Comparison of ENCODE assay signal across 1 cellular context in genomic region chr7:117086788-117087187, GRCh38.
TF ChIP-seq lines count a peak whose summit lies in the region.

No MANE protein-coding gene starts in this region.

TF ChIP-seq in K562, 482 proteins besides CTCF, POLR2A, EP300 and RAD21 (continued from another document and continues in another):
- TF ChIP-seq ARHGAP35 (IDR thresholded peaks at IDR 0.05; ENCODE audit: partially characterized antibody) (no peak), PURB (CRISPR knock-in tag; IDR thresholded peaks at IDR 0.05; ENCODE audit: low read depth) (no peak), JUNB (CRISPR knock-in tag; conservative IDR thresholded peaks at IDR 0.05) (no peak), PTTG1 (tag; IDR thresholded peaks at IDR 0.05; ENCODE audit: low read depth) (no peak), ARID1B (IDR thresholded peaks at IDR 0.05) (0 out of 2 replicates have a peak, but pooled peaks have one; percentile 24), RBM22 (IDR thresholded peaks at IDR 0.05; ENCODE audit: low read depth, low read length, poor library complexity, severe bottlenecking) (no peak), POLR3G (IDR thresholded peaks at IDR 0.05; ENCODE audit: extremely low read depth, insufficient read length, insufficient replicate concordance) (no peak), RBBP5 (IDR thresholded peaks at IDR 0.05; ENCODE audit: borderline replicate concordance, insufficient read depth, low read length, poor library complexity, severe bottlenecking) (no peak), KLF1 (tag; IDR thresholded peaks at IDR 0.05) (no peak), YBX1 (IDR thresholded peaks at IDR 0.05) (no peak), ZNF212 (CRISPR knock-in tag; IDR thresholded peaks at IDR 0.05) (no peak), MED1 (CRISPR knock-in tag; IDR thresholded peaks at IDR 0.05; ENCODE audit: borderline replicate concordance) (no peak), CHD4 (IDR thresholded peaks at IDR 0.05; ENCODE audit: insufficient read depth, insufficient replicate concordance, low read depth, low read length, poor library complexity, severe bottlenecking) (no peak), GTF2A2 (tag; IDR thresholded peaks at IDR 0.05) (no peak), SMARCB1 (IDR thresholded peaks at IDR 0.05; ENCODE audit: insufficient read length, low read depth) (peak; percentile 83), ASH1L (IDR thresholded peaks at IDR 0.05; ENCODE audit: borderline replicate concordance, low read depth, partially characterized antibody) (no peak), XRCC4 (IDR thresholded peaks at IDR 0.05; ENCODE audit: extremely low read depth, insufficient read depth, insufficient read length) (no peak), RAD51 (IDR thresholded peaks at IDR 0.05; ENCODE audit: borderline replicate concordance, low read depth) (no peak), MEF2D (tag; conservative IDR thresholded peaks at IDR 0.05; ENCODE audit: low read depth) (no peak), SMAD1 (IDR thresholded peaks at IDR 0.05; ENCODE audit: low read depth, low read length, partially characterized antibody) (no peak), NEUROD1 (IDR thresholded peaks at IDR 0.05; ENCODE audit: borderline replicate concordance, low read depth, low read length, partially characterized antibody) (no peak), ZMIZ1 (IDR thresholded peaks at IDR 0.05; ENCODE audit: low read depth in 2 of 2, low read length in 2 of 2) (no peak), TEAD1 (CRISPR knock-in tag; IDR thresholded peaks at IDR 0.05) (no peak), ZNF583 (CRISPR knock-in tag; IDR thresholded peaks at IDR 0.05) (no peak), ZNF121 (CRISPR knock-in tag; conservative IDR thresholded peaks at IDR 0.05) (no peak), ZNF436 (CRISPR knock-in tag; IDR thresholded peaks at IDR 0.05) (no peak), PBX2 (CRISPR knock-in tag; IDR thresholded peaks at IDR 0.05; ENCODE audit: low read depth) (no peak), PBX2 (tag; conservative IDR thresholded peaks at IDR 0.05; ENCODE audit: low read depth) (no peak), ILF3 (IDR thresholded peaks at IDR 0.05; ENCODE audit: borderline replicate concordance) (no peak), HNRNPLL (IDR thresholded peaks at IDR 0.05; ENCODE audit: low read depth, low read length, poor library complexity, severe bottlenecking) (no peak), MEF2A (IDR thresholded peaks at IDR 0.05; ENCODE audit: control insufficient read depth, low read depth, low read length) (no peak), RB1 (IDR thresholded peaks at IDR 0.05; ENCODE audit: low read depth) (no peak), ZBTB17 (CRISPR knock-in tag; IDR thresholded peaks at IDR 0.05) (no peak), DACH1 (IDR thresholded peaks at IDR 0.05; ENCODE audit: partially characterized antibody) (no peak), TRIM24 (IDR thresholded peaks at IDR 0.05) (no peak), FOXJ2 (tag; IDR thresholded peaks at IDR 0.05) (no peak), JUN (IDR thresholded peaks at IDR 0.05; ENCODE audit: borderline replicate concordance, low read depth, low read length) (no peak), JUN (CRISPR knock-in tag; IDR thresholded peaks at IDR 0.05; ENCODE audit: borderline replicate concordance) (no peak), TCF7 (IDR thresholded peaks at IDR 0.05; ENCODE audit: borderline replicate concordance) (no peak), ARID3B (CRISPR knock-in tag; IDR thresholded peaks at IDR 0.05; ENCODE audit: borderline replicate concordance) (no peak), MCM5 (IDR thresholded peaks at IDR 0.05; ENCODE audit: low read depth) (no peak), MCM7 (IDR thresholded peaks at IDR 0.05) (no peak), ZNF143 (CRISPR knock-in tag; IDR thresholded peaks at IDR 0.05) (no peak), ZNF133 (CRISPR knock-in tag; IDR thresholded peaks at IDR 0.05) (no peak), STAT5A (IDR thresholded peaks at IDR 0.05; ENCODE audit: borderline replicate concordance, low read length) (no peak), ZNF354B (CRISPR knock-in tag; IDR thresholded peaks at IDR 0.05) (no peak), ARID4B (CRISPR knock-in tag; IDR thresholded peaks at IDR 0.05) (no peak), FOXK1 (CRISPR knock-in tag; IDR thresholded peaks at IDR 0.05; ENCODE audit: borderline replicate concordance) (no peak), ZNF77 (CRISPR knock-in tag; IDR thresholded peaks at IDR 0.05) (no peak), NFRKB (IDR thresholded peaks at IDR 0.05; ENCODE audit: low read depth) (no peak), MLLT1 (IDR thresholded peaks at IDR 0.05) (0 out of 4 replicates have a peak, but pooled peaks of 1 of the 2 experiments have one; percentile 32), AFF1 (IDR thresholded peaks at IDR 0.05; ENCODE audit: low read depth in 1 of 2, partially characterized antibody in 2 of 2) (no peak), ZNF695 (CRISPR knock-in tag; IDR thresholded peaks at IDR 0.05) (no peak), ZNF717 (CRISPR knock-in tag; IDR thresholded peaks at IDR 0.05) (no peak), NFE2L1 (tag; IDR thresholded peaks at IDR 0.05; ENCODE audit: borderline replicate concordance, low read depth) (no peak)
